Comparison of ENCODE assay signal across 1 cellular context in genomic region chr1:165630629-165631402, GRCh38.
TF ChIP-seq lines count a peak whose summit lies in the region.

Gene MGST3, plus strand, starts transcription at chr1:165631234. Its CDS starts 18,614 bp downstream, at chr1:165649848.

TF ChIP-seq in K562, 482 proteins besides CTCF, POLR2A, EP300 and RAD21 (continued from another document and continues in another):
- TF ChIP-seq, protein P1, sequence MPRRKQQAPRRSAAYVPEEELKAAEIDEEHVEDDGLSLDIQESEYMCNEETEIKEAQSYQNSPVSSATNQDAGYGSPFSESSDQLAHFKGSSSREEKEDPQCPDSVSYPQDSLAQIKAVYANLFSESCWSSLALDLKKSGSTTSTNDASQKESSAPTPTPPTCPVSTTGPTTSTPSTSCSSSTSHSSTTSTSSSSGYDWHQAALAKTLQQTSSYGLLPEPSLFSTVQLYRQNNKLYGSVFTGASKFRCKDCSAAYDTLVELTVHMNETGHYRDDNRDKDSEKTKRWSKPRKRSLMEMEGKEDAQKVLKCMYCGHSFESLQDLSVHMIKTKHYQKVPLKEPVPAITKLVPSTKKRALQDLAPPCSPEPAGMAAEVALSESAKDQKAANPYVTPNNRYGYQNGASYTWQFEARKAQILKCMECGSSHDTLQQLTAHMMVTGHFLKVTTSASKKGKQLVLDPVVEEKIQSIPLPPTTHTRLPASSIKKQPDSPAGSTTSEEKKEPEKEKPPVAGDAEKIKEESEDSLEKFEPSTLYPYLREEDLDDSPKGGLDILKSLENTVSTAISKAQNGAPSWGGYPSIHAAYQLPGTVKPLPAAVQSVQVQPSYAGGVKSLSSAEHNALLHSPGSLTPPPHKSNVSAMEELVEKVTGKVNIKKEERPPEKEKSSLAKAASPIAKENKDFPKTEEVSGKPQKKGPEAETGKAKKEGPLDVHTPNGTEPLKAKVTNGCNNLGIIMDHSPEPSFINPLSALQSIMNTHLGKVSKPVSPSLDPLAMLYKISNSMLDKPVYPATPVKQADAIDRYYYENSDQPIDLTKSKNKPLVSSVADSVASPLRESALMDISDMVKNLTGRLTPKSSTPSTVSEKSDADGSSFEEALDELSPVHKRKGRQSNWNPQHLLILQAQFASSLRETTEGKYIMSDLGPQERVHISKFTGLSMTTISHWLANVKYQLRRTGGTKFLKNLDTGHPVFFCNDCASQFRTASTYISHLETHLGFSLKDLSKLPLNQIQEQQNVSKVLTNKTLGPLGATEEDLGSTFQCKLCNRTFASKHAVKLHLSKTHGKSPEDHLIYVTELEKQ (CRISPR knock-in tag; IDR thresholded peaks at IDR 0.05), result no peak
- TF ChIP-seq, protein P2, sequence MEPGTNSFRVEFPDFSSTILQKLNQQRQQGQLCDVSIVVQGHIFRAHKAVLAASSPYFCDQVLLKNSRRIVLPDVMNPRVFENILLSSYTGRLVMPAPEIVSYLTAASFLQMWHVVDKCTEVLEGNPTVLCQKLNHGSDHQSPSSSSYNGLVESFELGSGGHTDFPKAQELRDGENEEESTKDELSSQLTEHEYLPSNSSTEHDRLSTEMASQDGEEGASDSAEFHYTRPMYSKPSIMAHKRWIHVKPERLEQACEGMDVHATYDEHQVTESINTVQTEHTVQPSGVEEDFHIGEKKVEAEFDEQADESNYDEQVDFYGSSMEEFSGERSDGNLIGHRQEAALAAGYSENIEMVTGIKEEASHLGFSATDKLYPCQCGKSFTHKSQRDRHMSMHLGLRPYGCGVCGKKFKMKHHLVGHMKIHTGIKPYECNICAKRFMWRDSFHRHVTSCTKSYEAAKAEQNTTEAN (CRISPR knock-in tag; IDR thresholded peaks at IDR 0.05), result no peak
- TF ChIP-seq TEAD1 (CRISPR knock-in tag; IDR thresholded peaks at IDR 0.05) (peak; percentile 35 to 68; a peak in 1 of 4 replicates), ZHX1 (conservative IDR thresholded peaks at IDR 0.05; ENCODE audit: low read length) (peak; percentile 75; the same call in 1 of the 2 replicates), ZNF121 (CRISPR knock-in tag; conservative IDR thresholded peaks at IDR 0.05) (no peak), ZNF408 (CRISPR knock-in tag; IDR thresholded peaks at IDR 0.05; ENCODE audit: low read depth) (no peak), MEF2A (IDR thresholded peaks at IDR 0.05; ENCODE audit: control insufficient read depth, low read depth, low read length) (no peak), ZNF280A (IDR thresholded peaks at IDR 0.05; ENCODE audit: low read depth, partially characterized antibody) (no peak), TAF7 (tag; IDR thresholded peaks at IDR 0.05) (peak; percentile 13; the same call in 1 of the 2 replicates), SETDB1 (IDR thresholded peaks at IDR 0.05; ENCODE audit: low read length) (no peak), BHLHE40 (IDR thresholded peaks at IDR 0.05; ENCODE audit: low read length) (peak; percentile 34; the same call in 1 of the 2 replicates), CHAMP1 (IDR thresholded peaks at IDR 0.05) (no peak), ZNF830 (CRISPR knock-in tag; IDR thresholded peaks at IDR 0.05) (no peak), GTF2A2 (tag; IDR thresholded peaks at IDR 0.05) (no peak), ZNF740 (CRISPR knock-in tag; IDR thresholded peaks at IDR 0.05) (peak; percentile 82; the same call in 1 of the 2 replicates), ZNF740 (tag; IDR thresholded peaks at IDR 0.05) (no peak), PTTG1 (tag; IDR thresholded peaks at IDR 0.05; ENCODE audit: low read depth) (no peak), NR1H2 (CRISPR knock-in tag; IDR thresholded peaks at IDR 0.05) (no peak), NFATC3 (IDR thresholded peaks at IDR 0.05) (no peak), RBFOX2 (IDR thresholded peaks at IDR 0.05; ENCODE audit: low read depth, low read length) (peak; percentile 95), GATAD2A (IDR thresholded peaks at IDR 0.05) (no peak), SUPT5H (IDR thresholded peaks at IDR 0.05) (peak; percentile 94), CBX1 (IDR thresholded peaks at IDR 0.05; ENCODE audit: low read depth) (peak; percentile 83), NFXL1 (CRISPR knock-in tag; IDR thresholded peaks at IDR 0.05) (no peak), SMC3 (conservative IDR thresholded peaks at IDR 0.05; ENCODE audit: insufficient read depth, low read depth, low read length) (no peak), PREB (CRISPR knock-in tag; IDR thresholded peaks at IDR 0.05) (no peak), PHB (CRISPR knock-in tag; IDR thresholded peaks at IDR 0.05) (no peak), RERE (CRISPR knock-in tag; IDR thresholded peaks at IDR 0.05; ENCODE audit: borderline replicate concordance) (no peak), ZZZ3 (IDR thresholded peaks at IDR 0.05) (peak; percentile 88), HCFC1 (IDR thresholded peaks at IDR 0.05; ENCODE audit: low read depth, low read length) (peak; percentile 81)
- TF ChIP-seq, protein P3, sequence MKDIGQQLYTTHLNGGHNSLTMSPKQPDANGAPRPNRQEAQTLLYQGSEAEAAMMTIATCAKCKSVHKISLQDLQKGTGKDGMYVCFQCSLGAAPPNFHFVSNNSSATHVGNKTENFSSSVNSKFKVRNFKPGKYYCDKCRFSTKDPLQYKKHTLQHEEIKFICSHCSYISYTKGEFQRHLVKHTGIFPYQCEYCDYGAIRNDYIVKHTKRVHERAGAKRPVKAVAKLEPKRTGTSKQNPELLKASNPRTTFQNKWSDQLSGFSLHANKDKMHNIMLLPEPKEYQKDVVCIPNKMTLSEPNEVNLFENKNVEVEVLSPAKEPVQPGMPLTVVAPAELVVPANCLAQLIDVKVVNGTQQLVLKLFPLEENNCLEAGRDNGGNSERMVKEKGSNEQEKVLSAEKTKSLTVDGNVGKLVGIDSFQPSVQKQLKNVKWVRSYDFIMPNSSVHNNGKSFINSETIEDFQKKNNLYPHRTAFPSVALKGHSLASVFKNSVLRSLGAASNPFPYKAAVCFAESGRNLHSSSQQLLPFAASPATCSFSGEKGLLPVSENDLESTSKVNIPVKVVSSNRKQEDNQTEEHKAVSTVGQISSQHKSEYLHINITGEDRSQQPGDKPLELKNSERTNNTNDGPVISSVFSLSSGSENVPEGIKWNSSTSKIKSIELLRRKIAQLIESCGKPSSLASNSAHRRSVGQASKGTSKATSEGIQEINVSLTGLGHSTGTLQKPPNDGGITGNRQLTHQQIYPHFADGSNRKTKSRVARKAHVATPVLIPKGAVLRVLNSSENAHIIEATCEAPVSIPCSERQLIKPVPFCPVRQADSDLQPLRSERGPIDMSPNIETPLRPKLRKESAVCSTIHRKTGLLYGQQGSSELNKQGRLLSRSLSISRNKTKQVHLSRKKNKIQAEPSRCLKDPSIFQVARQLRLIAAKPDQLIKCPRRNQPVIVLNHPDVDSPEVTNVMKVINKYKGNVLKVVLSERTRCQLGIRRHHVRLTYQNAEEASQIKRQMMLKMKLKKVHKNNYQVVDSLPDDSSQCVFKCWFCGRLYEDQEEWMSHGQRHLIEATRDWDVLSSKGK (CRISPR knock-in tag; IDR thresholded peaks at IDR 0.05), result no peak
- TF ChIP-seq, protein P4, sequence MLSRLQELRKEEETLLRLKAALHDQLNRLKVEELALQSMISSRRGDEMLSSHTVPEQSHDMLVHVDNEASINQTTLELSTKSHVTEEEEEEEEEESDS (CRISPR knock-in tag; IDR thresholded peaks at IDR 0.05), result no peak
